Comparison of ENCODE assay signal across 8 cellular contexts in the genomic region with DNA sequence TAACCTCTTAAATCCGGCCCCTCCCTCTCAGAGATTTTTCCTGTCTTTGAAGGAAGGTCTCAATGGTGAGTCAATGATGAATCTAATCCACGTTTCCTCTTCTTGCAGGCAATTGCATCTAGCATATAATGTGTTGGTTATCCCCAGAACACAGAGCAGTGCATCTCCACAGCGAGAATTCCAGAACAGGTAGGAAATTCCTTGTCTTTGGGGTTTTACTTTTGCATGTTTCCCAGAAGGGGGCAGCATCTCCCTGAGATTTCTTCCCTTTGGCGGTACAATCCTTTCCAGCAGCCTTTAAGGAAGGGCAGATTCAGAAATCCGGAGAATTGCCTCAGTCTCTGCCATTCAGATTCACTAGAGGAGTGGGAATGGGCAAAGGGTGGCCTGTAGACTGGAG.
DNase-seq lines count a peak whose midpoint lies in the region; ATAC-seq and TF ChIP-seq lines count a peak whose summit lies in the region.

No MANE protein-coding gene starts in this region.

- H3K36me3 ChIP-seq in ascending aorta (no peaks in the 10 kb centered on the region), tibial artery (no peaks in the 10 kb centered on the region)

- H3K4me3 ChIP-seq in ascending aorta: no peak overlapping the region
- H3K4me3 ChIP-seq in tibial artery: no peak overlapping the region

- TF ChIP-seq CTCF in LNCAP (IDR thresholded peaks at IDR 0.05) (peak; percentile 70), ascending aorta (IDR thresholded peaks at IDR 0.05) (peak; percentile 35 to 62 (median 52)), tibial artery (IDR thresholded peaks at IDR 0.05) (peak; percentile 48 to 53)

- H3K27ac ChIP-seq in ascending aorta (peak overlapping the region in 1 of 2 donors; percentile 39), tibial artery (peak overlapping the region in 1 of 2 donors; percentile 55)

- H3K4me1 ChIP-seq in ascending aorta (peaks cover 0 to 7% of the 10 kb centered on the region in 2 donors), tibial artery (peaks cover 0 to 42% (median 22%) of the 10 kb centered on the region in 4 donors)

- DNase-seq in DMS79 (lab: John Stamatoyannopoulos, UW) (peak; percentile 10), ascending aorta (ENCODE audit: low spot score in 2 of 2) (no peak), iPS DF 4.7 (ENCODE audit: extremely low read depth, low spot score) (peak; percentile 38), tibial artery (no peak)
- DNase-seq in activated CD4-positive, alpha-beta T cell treated with anti-CD3 and anti-CD28 coated beads, Interleukin-2, amount 50 U/mL, for 48 hours: no peak

- intact Hi-C loops in ascending aorta (cut with DNase I): loop anchor here (2.0 to 10.0 kb wide), 3 partner anchors 149 to 343 kb away; no protein-coding TSS in a partner anchor
- intact Hi-C loops in tibial artery (cut with DNase I; ENCODE audit: low total_unique reads): loop anchor here (5.0 kb wide), 1 partner anchor 271 kb away; no protein-coding TSS in a partner anchor

- no peaks in the 10 kb centered on the region for H3K27me3 ChIP-seq in ascending aorta
- no peaks in the 10 kb centered on the region for H3K27me3 ChIP-seq in tibial artery

- ATAC-seq in GM19395 (IDR thresholded peaks at IDR 0.05; ENCODE audit: unreplicated experiment) (no peak), GM21360 (IDR thresholded peaks at IDR 0.05; ENCODE audit: unreplicated experiment) (no peak)

- H3K9me3 ChIP-seq in ascending aorta (no peaks in the 10 kb centered on the region), tibial artery (no peaks in the 10 kb centered on the region)

Comparison
In these comparisons a context has a peak if more than half of its experiments do, and no peak if none do; other contexts are left out.
1. DNase-seq: peak in DMS79 (single experiment) and iPS DF 4.7 (single experiment); none in ascending aorta (0 of 2), tibial artery (0 of 2) and activated CD4-positive, alpha-beta T cell treated with anti-CD3 and anti-CD28 coated beads, Interleukin-2, amount 50 U/mL, for 48 hours (0 of 2).
2. Peak in every context shown above with its lines, with median percentiles within 50 percentile points of each other: CTCF ChIP-seq.